In genomic region chr3:14545251-14545635, GRCh38 we compare ENCODE assay signal across 21 cellular contexts. TPM values are rescaled to one million over a fixed set of nuclear protein-coding genes. Genes with fewer than 3 reads are reported as not detected.
DNase-seq lines count a peak whose midpoint lies in the region; ATAC-seq and TF ChIP-seq lines count a peak whose summit lies in the region.
"Had no signal": no experiment of that assay in that cellular context is flagged by ENCODE, and none has a peak within 500 bp of the region (broad histone marks: within the 10 kb centered on the region; RNA-seq: fewer than 3 reads in every experiment).

No MANE protein-coding gene starts in this region.

- H3K36me3 Mint-ChIP-seq in chondrocyte (ENCODE audit: low read depth): no peaks in the 10 kb centered on the region
- H3K36me3 Mint-ChIP-seq: CD14-positive monocyte; CD8-positive, alpha-beta memory T cell had no signal

- no peaks in the 10 kb centered on the region for H3K4me1 Mint-ChIP-seq in chondrocyte (ENCODE audit: low read depth)
- H3K4me1 Mint-ChIP-seq: CD14-positive monocyte had no signal

- H3K27me3 ChIP-seq in heart right ventricle: peaks cover 0 to under 1% (median 0%) of the 10 kb centered on the region in 7 donors
- no peaks in the 10 kb centered on the region for H3K27me3 ChIP-seq in skeletal muscle tissue (ENCODE audit: control insufficient read depth in 3 of 3, insufficient read depth in 3 of 3, low read length in 3 of 3)
- H3K27me3 ChIP-seq: BE2C; BLaER1 treated with 17β-estradiol and CSF1 and Interleukin-3, amounts not matched to agents 10 nM and 100 nM had no signal

- intact Hi-C loops in Right ventricle myocardium superior (cut with DNase I): no loop called here
- intact Hi-C loops in heart right ventricle (cut with DNase I): loop anchor here in 5 of 10 donors (5.0 to 10.0 kb wide), 3 partner anchors 33 to 283 kb away; no protein-coding TSS in a partner anchor

- H3K4me1 ChIP-seq in heart right ventricle (peaks cover 2 to 41% (median 22%) of the 10 kb centered on the region in 9 donors), skeletal muscle tissue (ENCODE audit: control insufficient read depth in 3 of 3, insufficient read depth in 3 of 3, low read length in 3 of 3) (peaks cover 48 to 55% (median 53%) of the 10 kb centered on the region in 3 donors)
- H3K4me1 ChIP-seq: BE2C had no signal

- H3K9me3 ChIP-seq in heart right ventricle: no peaks in the 10 kb centered on the region
- no peaks in the 10 kb centered on the region for H3K9me3 ChIP-seq in skeletal muscle tissue (ENCODE audit: control insufficient read depth in 3 of 3, low read length in 3 of 3)
- H3K9me3 ChIP-seq: BE2C; BLaER1 treated with 17β-estradiol and CSF1 and Interleukin-3, amounts not matched to agents 10 nM and 100 nM had no signal

- no peak for TF ChIP-seq CTCF in heart right ventricle (IDR thresholded peaks at IDR 0.05)
- no peak for TF ChIP-seq CTCF in chondrocyte (IDR thresholded peaks at IDR 0.05)

- peak overlapping the region in 2 of 3 donors; percentile 35 to 45 for H3K9ac ChIP-seq in skeletal muscle tissue (ENCODE audit: low read depth in 1 of 3, low read length in 3 of 3)
- H3K9ac ChIP-seq: BLaER1 treated with 17β-estradiol and CSF1 and Interleukin-3, amounts not matched to agents 10 nM and 100 nM; GM23248 had no signal

- 88% methylated on average over 5 of the region's 5 CpGs for WGBS in heart right ventricle, 2 donors

- no peaks in the 10 kb centered on the region for H3K36me3 ChIP-seq in heart right ventricle
- no peaks in the 10 kb centered on the region for H3K36me3 ChIP-seq in skeletal muscle tissue (ENCODE audit: control insufficient read depth in 3 of 3, insufficient read depth in 3 of 3, low read length in 3 of 3)
- H3K36me3 ChIP-seq: BE2C; BLaER1 treated with 17β-estradiol and CSF1 and Interleukin-3, amounts not matched to agents 10 nM and 100 nM had no signal

- H3K4me3 ChIP-seq in heart right ventricle (no peak overlapping the region), skeletal muscle tissue (ENCODE audit: low read length in 3 of 3) (no peak overlapping the region)
- H3K4me3 ChIP-seq: BLaER1 treated with 17β-estradiol and CSF1 and Interleukin-3, amounts not matched to agents 10 nM and 100 nM; GM12878; GM23248 had no signal

- H3K4me3 Mint-ChIP-seq in chondrocyte (ENCODE audit: unreplicated experiment): no peak overlapping the region
- H3K4me3 Mint-ChIP-seq: CD4-positive, alpha-beta T cell; CD8-positive, alpha-beta memory T cell had no signal

- no peaks in the 10 kb centered on the region for H3K9me3 Mint-ChIP-seq in chondrocyte (ENCODE audit: low read depth)
- H3K9me3 Mint-ChIP-seq: CD4-positive, alpha-beta T cell had no signal

- H3K27ac ChIP-seq in heart right ventricle (no peak overlapping the region), skeletal muscle tissue (ENCODE audit: low read depth, low read length) (no peak overlapping the region)
- H3K27ac ChIP-seq: 22Rv1; BLaER1 treated with 17β-estradiol and CSF1 and Interleukin-3, amounts not matched to agents 10 nM and 100 nM; GM23248 had no signal

- DNase-seq in Right ventricle myocardium superior (peak; percentile 39), heart right ventricle (no peak), chondrocyte (ENCODE audit: low spot score) (peak; percentile 62), AML-193 (lab: John Stamatoyannopoulos, UW) (no peak), dermis blood vessel endothelial cell (no peak)
- DNase-seq: BE2C; CD4-positive, alpha-beta T cell; CD8-positive, alpha-beta memory T cell; DMS 273 treated with DMSO at 0.1 percent for 48 hours; DMS79; EL; GDM1; GM23248; H7; HCEC 1CT had no signal

- H3K27me3 Mint-ChIP-seq in chondrocyte (ENCODE audit: low read depth): peaks cover 29% of the 10 kb centered on the region

- ATAC-seq in Right ventricle myocardium superior (ENCODE audit: poor library complexity) (no peak), heart right ventricle (no peak)
- ATAC-seq: GM12878 had no signal

- no peak overlapping the region for H3K27ac Mint-ChIP-seq in chondrocyte (ENCODE audit: unreplicated experiment)
- H3K27ac Mint-ChIP-seq: CD14-positive monocyte; CD4-positive, alpha-beta T cell; CD8-positive, alpha-beta memory T cell had no signal

RNA-seq across cellular contexts. Expression of gene GRIP2, which starts 5.1 kb away (rescaled TPM):
- total RNA-seq in Right ventricle myocardium superior (40.1 TPM), heart right ventricle (10 to 100 TPM; 13.2 to 70.1 (median 39.4) TPM), chondrocyte (0.20 to 0.63 TPM in 2 of 3 replicates, not detected in the other), skeletal muscle tissue (8.9 TPM), dermis blood vessel endothelial cell (under 0.01 TPM in 1 of 2 replicates, not detected in the other)
- 10 to 100 TPM in 1 of 2 donors, 1 to 10 TPM in 1; 7.4 to 56.8 TPM for polyA plus RNA-seq in heart right ventricle
- total RNA-seq: CD4-positive, alpha-beta T cell; CD8-positive, alpha-beta memory T cell; GM12878 had no signal
- polyA plus RNA-seq: AG04450; CD14-positive monocyte; CD8-positive, alpha-beta memory T cell; GM12878 had no signal

Comparison
In these comparisons a context has a peak if more than half of its experiments do, and no peak if none do; other contexts are left out.
1. DNase-seq: peak in Right ventricle myocardium superior (single experiment) and chondrocyte (single experiment); none in heart right ventricle (0 of 2), AML-193 (0 of 2) and dermis blood vessel endothelial cell (single experiment).